In the genomic region with DNA sequence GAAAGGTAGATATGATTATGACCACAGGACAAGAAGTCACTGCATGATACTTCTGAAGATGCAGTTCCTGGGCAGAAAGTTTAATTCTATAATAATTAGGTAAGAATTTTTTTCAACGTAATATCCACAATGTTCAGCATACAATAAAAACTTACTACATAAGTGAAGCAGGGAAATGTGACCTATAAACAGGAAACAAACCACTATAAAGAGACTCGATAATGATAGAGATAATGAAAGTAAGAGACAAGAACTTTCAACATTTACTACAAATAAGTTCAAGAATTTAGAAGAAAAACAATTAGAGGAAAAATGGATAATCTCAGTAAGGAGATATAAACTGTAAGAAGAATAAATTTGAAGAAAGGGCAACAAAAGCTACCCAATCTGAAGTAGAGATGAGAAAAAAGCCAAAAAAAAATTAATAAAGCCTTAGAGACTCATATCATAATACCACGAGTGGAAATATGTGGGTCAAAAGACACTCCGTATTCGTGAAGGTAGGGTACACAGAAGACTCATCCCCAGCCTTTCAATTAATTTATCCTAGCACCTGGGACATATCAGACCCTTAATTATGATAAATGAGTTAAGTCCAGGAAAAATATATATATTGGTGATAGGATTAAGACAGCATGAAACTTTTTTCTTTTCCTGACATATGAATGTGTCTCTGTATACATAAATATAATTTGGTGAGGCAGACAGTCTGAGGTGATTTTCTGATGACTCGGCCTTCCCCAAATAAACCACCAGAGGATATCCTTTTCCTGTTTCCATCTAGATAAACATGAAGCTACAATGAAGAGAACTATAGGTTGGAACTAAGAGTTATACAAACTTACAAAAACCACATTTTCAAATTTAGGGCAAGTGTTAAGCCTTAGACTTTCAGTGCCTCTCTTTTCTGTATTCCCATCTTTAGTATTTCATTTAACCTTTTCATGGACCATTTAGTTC, we compare ENCODE assay signal across 8 cellular contexts.
DNase-seq lines count a peak whose midpoint lies in the region; ATAC-seq, FAIRE-seq and TF ChIP-seq lines count a peak whose summit lies in the region.

No MANE protein-coding gene starts in this region.

- no peak overlapping the region for H3K9ac ChIP-seq in kidney (ENCODE audit: low read length in 2 of 2)

- WGBS in stomach, 5 donors, result 61 to 69% (median 64%) methylated on average over 6 of the region's 6 CpGs

- H3K9me3 Mint-ChIP-seq in activated T-helper 17 cell treated with anti-CD3 and anti-CD28 coated beads, Interleukin-2, amount 50 U/mL, for 72 hours, result no peaks in the 10 kb centered on the region
- no peaks in the 10 kb centered on the region for H3K9me3 Mint-ChIP-seq in naive thymus-derived CD4-positive, alpha-beta T cell

- peak overlapping the region; percentile 78 for H3K4me3 Mint-ChIP-seq in activated T-helper 17 cell treated with anti-CD3 and anti-CD28 coated beads, Interleukin-2, amount 50 U/mL, for 72 hours
- peak overlapping the region; percentile 68 to 95 (median 84) for H3K4me3 Mint-ChIP-seq in naive thymus-derived CD4-positive, alpha-beta T cell

- peak overlapping the region; percentile 81 for H3K27ac Mint-ChIP-seq in activated T-helper 17 cell treated with anti-CD3 and anti-CD28 coated beads, Interleukin-2, amount 50 U/mL, for 72 hours
- H3K27ac Mint-ChIP-seq in naive thymus-derived CD4-positive, alpha-beta T cell, result peak overlapping the region; percentile 63 to 95 (median 88)

- H3K27me3 Mint-ChIP-seq in activated T-helper 17 cell treated with anti-CD3 and anti-CD28 coated beads, Interleukin-2, amount 50 U/mL, for 72 hours, result no peaks in the 10 kb centered on the region
- no peaks in the 10 kb centered on the region for H3K27me3 Mint-ChIP-seq in naive thymus-derived CD4-positive, alpha-beta T cell

- intact Hi-C loops in naive thymus-derived CD4-positive, alpha-beta T cell (cut with micrococcal nuclease), result loop anchor here (1.0 to 2.0 kb wide), 8 partner anchors 10 to 549 kb away; partner anchors contain the start of gene RAPGEF6 (in 1 of the 2)
- intact Hi-C loops in kidney (cut with DNase I) (no loop called here), stomach (cut with DNase I; ENCODE audit: low total_unique reads) (no loop called here)

- H3K4me1 Mint-ChIP-seq in activated T-helper 17 cell treated with anti-CD3 and anti-CD28 coated beads, Interleukin-2, amount 50 U/mL, for 72 hours, result peaks cover 41% of the 10 kb centered on the region
- H3K4me1 Mint-ChIP-seq in naive thymus-derived CD4-positive, alpha-beta T cell, result peaks cover 35 to 91% (median 77%) of the 10 kb centered on the region in 7 donors

- TF ChIP-seq POLR2A in stomach (IDR thresholded peaks at IDR 0.05), result no peak

- peak overlapping the region; percentile 56 for H3K27ac ChIP-seq in naive thymus-derived CD4-positive, alpha-beta T cell (ENCODE audit: low read depth, low read length)
- H3K27ac ChIP-seq in kidney (ENCODE audit: low read depth in 2 of 2, low read length in 2 of 2) (no peak overlapping the region), stomach (peak overlapping the region in 2 of 5 donors; percentile 14 to 35)

- CTCF ChIA-PET in naive thymus-derived CD4-positive, alpha-beta T cell (lab: Charles Lee), result interaction anchor here (0.7 to 2.3 kb wide), 5 partner anchors 10 to 99 kb away, joined by 3 to 10 read pairs (median 4); no protein-coding TSS in a partner anchor

- no peak for FAIRE-seq in kidney (lab: Jason Lieb, UNC)

- peak; percentile 67 for ATAC-seq in HG03108 (IDR thresholded peaks at IDR 0.05; ENCODE audit: unreplicated experiment)
- ATAC-seq in activated T-helper 17 cell treated with anti-CD3 and anti-CD28 coated beads, Interleukin-2, amount 50 U/mL, for 72 hours (replicated peaks), result peak; percentile 93
- peak; percentile 85 for ATAC-seq in naive thymus-derived CD4-positive, alpha-beta T cell

- peak overlapping the region; percentile 41 for H3K4me3 ChIP-seq in naive thymus-derived CD4-positive, alpha-beta T cell (ENCODE audit: low read length)
- H3K4me3 ChIP-seq in kidney (ENCODE audit: low read length in 2 of 2) (no peak overlapping the region), stomach (no peak overlapping the region)

- H3K4me1 ChIP-seq in naive thymus-derived CD4-positive, alpha-beta T cell (ENCODE audit: control insufficient read depth in 2 of 2, insufficient read depth in 2 of 2, low read length in 2 of 2), result peaks cover 20 to 28% of the 10 kb centered on the region in 2 donors
- H3K4me1 ChIP-seq in kidney (ENCODE audit: control insufficient read depth in 1 of 2, insufficient read depth in 1 of 2, low read depth in 1 of 2, low read length in 2 of 2) (no peaks in the 10 kb centered on the region), stomach (peaks cover 0 to 5% (median 0%) of the 10 kb centered on the region in 4 donors)

- H3K36me3 ChIP-seq in naive thymus-derived CD4-positive, alpha-beta T cell (ENCODE audit: control insufficient read depth in 2 of 3, insufficient read depth in 3 of 3, low read length in 3 of 3), result peaks cover 0 to 28% (median 4%) of the 10 kb centered on the region in 3 experiments
- H3K36me3 ChIP-seq in kidney (ENCODE audit: control insufficient read depth in 1 of 2, insufficient read depth in 2 of 2, low read length in 2 of 2) (no peaks in the 10 kb centered on the region), stomach (peaks cover 2 to 28% (median 18%) of the 10 kb centered on the region in 4 donors)

- DNase-seq in GF-D8 (lab: John Stamatoyannopoulos, UW) (peak; percentile 1), kidney (no peak), NCI-H2171 (lab: John Stamatoyannopoulos, UW) (no peak), stomach (no peak)
- DNase-seq in naive thymus-derived CD4-positive, alpha-beta T cell, result peak in 5 of 9 donors; percentile 24 to 50 (median 47)
- no peak for DNase-seq in stimulated activated CD4-positive, alpha-beta T cell treated with anti-CD3 and anti-CD28 coated beads, Interleukin-2, amount 100 ng/mL, for 24 hours

- POLR2A ChIA-PET in naive thymus-derived CD4-positive, alpha-beta T cell (lab: Charles Lee), result interaction anchor here (0.6 to 1.1 kb wide), 6 partner anchors 10 to 121 kb away, joined by 3 read pairs; no protein-coding TSS in a partner anchor

- peaks cover 81% of the 10 kb centered on the region for H3K36me3 Mint-ChIP-seq in activated T-helper 17 cell treated with anti-CD3 and anti-CD28 coated beads, Interleukin-2, amount 50 U/mL, for 72 hours (ENCODE audit: low read depth)
- H3K36me3 Mint-ChIP-seq in naive thymus-derived CD4-positive, alpha-beta T cell, result peaks cover 0 to 49% (median 32%) of the 10 kb centered on the region in 5 donors

- no peaks in the 10 kb centered on the region for H3K9me3 ChIP-seq in naive thymus-derived CD4-positive, alpha-beta T cell (ENCODE audit: control insufficient read depth in 2 of 3, low read length in 3 of 3)
- H3K9me3 ChIP-seq in kidney (ENCODE audit: control insufficient read depth in 1 of 2, low read length in 2 of 2) (no peaks in the 10 kb centered on the region), stomach (no peaks in the 10 kb centered on the region)

- H3K27me3 ChIP-seq in naive thymus-derived CD4-positive, alpha-beta T cell (ENCODE audit: control insufficient read depth in 2 of 2, insufficient read depth in 2 of 2, low read length in 2 of 2), result no peaks in the 10 kb centered on the region
- H3K27me3 ChIP-seq in stomach, result no peaks in the 10 kb centered on the region

- TF ChIP-seq EP300 in stomach (IDR thresholded peaks at IDR 0.05), result no peak

- no peak for TF ChIP-seq CTCF in kidney (IDR thresholded peaks at IDR 0.05; ENCODE audit: borderline replicate concordance, extremely low read depth, insufficient read depth)
- TF ChIP-seq CTCF in stomach (IDR thresholded peaks at IDR 0.05), result no peak

Comparison
In these comparisons a context has a peak if more than half of its experiments do, and no peak if none do; other contexts are left out.
1. DNase-seq: peak in GF-D8 (single experiment) and naive thymus-derived CD4-positive, alpha-beta T cell (5 of 9); none in kidney (single experiment), NCI-H2171 (single experiment), stomach (single experiment) and stimulated activated CD4-positive, alpha-beta T cell treated with anti-CD3 and anti-CD28 coated beads, Interleukin-2, amount 100 ng/mL, for 24 hours (0 of 2).
2. intact Hi-C loops: an anchor here in naive thymus-derived CD4-positive, alpha-beta T cell (1.0 to 2.0 kb wide); none called in kidney and stomach.
3. Peak in every context shown above with its lines, with median percentiles within 50 percentile points of each other: ATAC-seq.